ENCODE assay signal across 19 cellular contexts in genomic region chr2:138997849-138998517, GRCh38.
A peak's percentile ranks its signal among the peaks of the same experiment; 100 is the strongest.
DNase-seq lines count a peak whose midpoint lies in the region; ATAC-seq and TF ChIP-seq lines count a peak whose summit lies in the region.
"Had no signal": no experiment of that assay in that cellular context is flagged by ENCODE, and none has a peak within 500 bp of the region (broad histone marks: within the 10 kb centered on the region; RNA-seq: fewer than 3 reads in every experiment).

No MANE protein-coding gene starts in this region.

- ATAC-seq in lower lobe of right lung = no peak
- ATAC-seq: natural killer cell treated with Interleukin-12 subunit alpha and Interleukin-12 subunit beta and Interleukin-15 and Interleukin-18, amount 100 ng/mL, for 72 hours had no signal

- no peak overlapping the region for H3K9ac ChIP-seq in adipocyte (ENCODE audit: low read length)
- H3K9ac ChIP-seq: BLaER1 had no signal

- intact Hi-C loops in lower lobe of right lung (cut with DNase I) = no loop called here

- H3K27ac ChIP-seq in lower lobe of right lung = no peak overlapping the region
- H3K27ac ChIP-seq: 22Rv1, BLaER1, colonic mucosa, prostate gland, testis had no signal

- no peaks in the 10 kb centered on the region for H3K9me3 ChIP-seq in adipocyte (ENCODE audit: control insufficient read depth, low read length)
- H3K9me3 ChIP-seq in lower lobe of right lung = no peaks in the 10 kb centered on the region
- H3K9me3 ChIP-seq: BLaER1, colonic mucosa, prostate gland, testis had no signal

- H3K4me1 ChIP-seq in adipocyte (ENCODE audit: control insufficient read depth, insufficient read depth, low read length) = no peaks in the 10 kb centered on the region
- no peaks in the 10 kb centered on the region for H3K4me1 ChIP-seq in lower lobe of right lung
- H3K4me1 ChIP-seq: BLaER1, colonic mucosa, prostate gland, testis had no signal

- H3K36me3 ChIP-seq in adipocyte (ENCODE audit: control insufficient read depth, insufficient read depth, low read length, severe bottlenecking) (no peaks in the 10 kb centered on the region), lower lobe of right lung (no peaks in the 10 kb centered on the region)
- H3K36me3 ChIP-seq: BLaER1, colonic mucosa, prostate gland had no signal

- DNase-seq in NCI-H82 (lab: John Stamatoyannopoulos, UW) = peak; percentile 46
- DNase-seq in NCI-H82 treated with DMSO at 0.1 percent for 48 hours (lab: John Stamatoyannopoulos, UW; ENCODE audit: unreplicated experiment) = no peak
- peak; percentile 34 for DNase-seq in adipocyte (ENCODE audit: low read depth)
- peak; percentile 38 for DNase-seq in fibroblast of the conjunctiva (ENCODE audit: low read depth)
- no peak for DNase-seq in islet precursor cell
- no peak for DNase-seq in lower lobe of right lung
- no peak for DNase-seq in NCI-H526 (lab: John Stamatoyannopoulos, UW)
- DNase-seq in UCSD-AML1 (lab: John Stamatoyannopoulos, UW; ENCODE audit: unreplicated experiment) = no peak
- DNase-seq: activated CD4-positive, alpha-beta T cell treated with anti-CD3 and anti-CD28 coated beads for 1 hour; colonic mucosa; immature natural killer cell; mesendoderm; NCI-H1048; SHP77; testis had no signal

- H3K4me3 ChIP-seq in adipocyte (ENCODE audit: low read length) (no peak overlapping the region), lower lobe of right lung (no peak overlapping the region)
- H3K4me3 ChIP-seq: BLaER1, colonic mucosa, prostate gland, testis had no signal

- no peak for TF ChIP-seq CTCF in lower lobe of right lung (IDR thresholded peaks at IDR 0.05)

- H3K27me3 ChIP-seq in adipocyte (replicated peaks; ENCODE audit: control insufficient read depth, insufficient read depth, low read length) (no peaks in the 10 kb centered on the region), lower lobe of right lung (ENCODE audit: low read depth) (no peaks in the 10 kb centered on the region)
- H3K27me3 ChIP-seq: BLaER1, colonic mucosa, testis had no signal

Comparison
In these comparisons a context has a peak if more than half of its experiments do, and no peak if none do; other contexts are left out.
1. DNase-seq: peak in NCI-H82 (single experiment), adipocyte (single experiment) and fibroblast of the conjunctiva (single experiment); none in NCI-H82 treated with DMSO at 0.1 percent for 48 hours (single experiment), islet precursor cell (single experiment), lower lobe of right lung (single experiment), NCI-H526 (0 of 2) and UCSD-AML1 (single experiment).